ENCODE assay signal across 1 cellular context in genomic region chr14:23563473-23564180, GRCh38.
TF ChIP-seq lines count a peak whose summit lies in the region.

No MANE protein-coding gene starts in this region.

TF ChIP-seq in GM12878, 131 proteins besides CTCF, POLR2A, EP300 and RAD21:
- no peak for TF ChIP-seq BMI1 (IDR thresholded peaks at IDR 0.05; ENCODE audit: borderline replicate concordance)
- no peak for TF ChIP-seq SUZ12 (IDR thresholded peaks at IDR 0.05; ENCODE audit: unreplicated experiment)
- TF ChIP-seq ZNF274 (IDR thresholded peaks at IDR 0.05; ENCODE audit: insufficient read depth, insufficient read length), result no peak
- TF ChIP-seq YY1 (IDR thresholded peaks at IDR 0.05; ENCODE audit: low read depth, low read length), result no peak
- no peak for TF ChIP-seq SMARCA5 (IDR thresholded peaks at IDR 0.05)
- TF ChIP-seq TAF1 (IDR thresholded peaks at IDR 0.05; ENCODE audit: borderline replicate concordance, low read depth, low read length), result no peak
- TF ChIP-seq WRNIP1 (IDR thresholded peaks at IDR 0.05; ENCODE audit: borderline replicate concordance, low read depth, low read length), result no peak
- TF ChIP-seq PML (IDR thresholded peaks at IDR 0.05; ENCODE audit: low read length), result no peak
- no peak for TF ChIP-seq BACH1 (IDR thresholded peaks at IDR 0.05; ENCODE audit: borderline replicate concordance)
- TF ChIP-seq KLF5 (IDR thresholded peaks at IDR 0.05; ENCODE audit: partially characterized antibody), result no peak
- TF ChIP-seq CREM (IDR thresholded peaks at IDR 0.05; ENCODE audit: low read depth), result no peak
- TF ChIP-seq ATF7 (IDR thresholded peaks at IDR 0.05; ENCODE audit: low read depth), result no peak
TF ChIP-seq in GM12878: peak in this region for 0.
